ENCODE assay signal across 8 cellular contexts in the genomic region with DNA sequence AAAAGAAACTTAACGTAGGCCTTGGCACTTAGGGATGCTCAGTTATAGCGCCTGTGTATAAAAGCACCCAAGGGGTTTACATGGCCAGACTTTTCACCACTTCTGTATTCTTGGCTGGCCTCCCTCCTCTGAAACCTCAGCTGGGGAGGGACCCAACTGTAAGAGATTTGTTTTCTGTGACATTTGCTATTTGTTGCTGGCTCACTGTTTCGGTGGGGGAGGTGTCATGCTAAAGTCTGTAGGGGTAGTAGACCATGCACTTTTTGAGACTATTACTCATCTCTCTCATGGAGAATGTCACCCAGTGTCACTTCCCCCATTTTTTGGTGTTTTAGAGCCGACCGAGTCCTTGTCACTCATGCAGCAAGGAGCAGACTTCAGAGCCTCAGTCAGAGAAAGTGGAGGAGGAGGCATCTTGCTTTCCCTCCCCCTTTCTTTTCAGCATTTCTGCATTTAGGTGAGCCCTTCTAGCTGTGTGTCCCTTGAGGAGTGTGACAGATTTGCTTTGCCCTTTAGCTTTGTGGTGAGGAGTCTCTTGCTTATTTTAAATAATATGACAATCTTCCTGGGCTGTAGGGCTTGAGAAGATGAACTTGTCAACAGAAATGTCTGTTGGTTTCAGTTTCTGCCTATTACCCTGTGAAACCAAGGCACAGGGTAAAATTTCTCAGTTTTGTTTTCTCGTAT.
A peak's percentile ranks its signal among the peaks of the same experiment; 100 is the strongest.
DNase-seq lines count a peak whose midpoint lies in the region; ATAC-seq lines count a peak whose summit lies in the region.

No MANE protein-coding gene starts in this region.

- no peak overlapping the region for H4K5ac ChIP-seq in mesendoderm (ENCODE audit: low read length)

- H2BK15ac ChIP-seq in mesendoderm (replicated peaks; ENCODE audit: low read depth), result no peak overlapping the region

- H3K4me2 ChIP-seq in BLaER1 treated with 17β-estradiol and CSF1 and Interleukin-3, amounts not matched to agents 10 nM and 100 nM, result peak overlapping the region; percentile 63 to 88 (median 79)
- H3K4me2 ChIP-seq in mesendoderm (ENCODE audit: low read length), result no peak overlapping the region

- DNase-seq in activated T-cell treated with anti-CD3 and anti-CD28 coated beads for 4 hours, result peak; percentile 14
- DNase-seq in T-helper 9 cell, result no peak
- DNase-seq in mesendoderm, result no peak
- no peak for DNase-seq in cortex of kidney (lab: John Stamatoyannopoulos, UW)

- H3K18ac ChIP-seq in mesendoderm (ENCODE audit: low read length), result no peak overlapping the region

- no peak overlapping the region for H2BK120ac ChIP-seq in mesendoderm (ENCODE audit: low read depth, low read length)

- H4K20me1 ChIP-seq in BLaER1 treated with 17β-estradiol and CSF1 and Interleukin-3, amounts not matched to agents 10 nM and 100 nM, result no peaks in the 10 kb centered on the region

- H3K27ac ChIP-seq in BLaER1 treated with 17β-estradiol and CSF1 and Interleukin-3, amounts not matched to agents 10 nM and 100 nM, result peak overlapping the region in 10 of 11 experiments; percentile 64 to 86 (median 78); a peak in 21 of 22 replicates
- H3K27ac ChIP-seq in skeletal muscle tissue (ENCODE audit: low read depth, low read length), result peak overlapping the region; percentile 13
- H3K27ac ChIP-seq in mesendoderm (ENCODE audit: low read depth, low read length), result no peak overlapping the region

- no peaks in the 10 kb centered on the region for H3K79me1 ChIP-seq in mesendoderm (ENCODE audit: low read length)

- ATAC-seq in GM19438 (IDR thresholded peaks at IDR 0.05; ENCODE audit: low read depth, unreplicated experiment) (peak; percentile 95), HG03457 (IDR thresholded peaks at IDR 0.05; ENCODE audit: unreplicated experiment) (peak; percentile 91)

- H3K56ac ChIP-seq in mesendoderm (ENCODE audit: low read length), result no peak overlapping the region

- H2AK5ac ChIP-seq in mesendoderm (ENCODE audit: low read length), result no peak overlapping the region

- peaks cover 38 to 62% (median 48%) of the 10 kb centered on the region in 10 experiments for H3K4me1 ChIP-seq in BLaER1 treated with 17β-estradiol and CSF1 and Interleukin-3, amounts not matched to agents 10 nM and 100 nM
- H3K4me1 ChIP-seq in skeletal muscle tissue (ENCODE audit: control insufficient read depth in 3 of 3, insufficient read depth in 3 of 3, low read length in 3 of 3) (peaks cover 0 to 8% (median 0%) of the 10 kb centered on the region in 3 donors), mesendoderm (ENCODE audit: control insufficient read depth, low read depth, low read length) (no peaks in the 10 kb centered on the region)

- H2BK5ac ChIP-seq in mesendoderm (ENCODE audit: low read length), result no peak overlapping the region

- peak overlapping the region in 8 of 10 experiments; percentile 3 to 35 (median 22); a peak in 10 of 20 replicates for H3K4me3 ChIP-seq in BLaER1 treated with 17β-estradiol and CSF1 and Interleukin-3, amounts not matched to agents 10 nM and 100 nM
- H3K4me3 ChIP-seq in skeletal muscle tissue (ENCODE audit: low read length in 3 of 3) (no peak overlapping the region), mesendoderm (ENCODE audit: low read length) (no peak overlapping the region)

- H3K27me3 ChIP-seq in BLaER1 treated with 17β-estradiol and CSF1 and Interleukin-3, amounts not matched to agents 10 nM and 100 nM, result no peaks in the 10 kb centered on the region
- no peaks in the 10 kb centered on the region for H3K27me3 ChIP-seq in skeletal muscle tissue (ENCODE audit: control insufficient read depth in 3 of 3, insufficient read depth in 3 of 3, low read length in 3 of 3)
- no peaks in the 10 kb centered on the region for H3K27me3 ChIP-seq in mesendoderm (ENCODE audit: insufficient read depth, low read length, poor library complexity)

- no peak overlapping the region for H3K4ac ChIP-seq in mesendoderm (ENCODE audit: low read depth, low read length)

- no peaks in the 10 kb centered on the region for H3K79me2 ChIP-seq in mesendoderm (ENCODE audit: control insufficient read depth, insufficient read depth, low read length)

- H3K9ac ChIP-seq in BLaER1 treated with 17β-estradiol and CSF1 and Interleukin-3, amounts not matched to agents 10 nM and 100 nM, result peak overlapping the region; percentile 20 to 70 (median 59); a peak in 21 of 22 replicates
- H3K9ac ChIP-seq in skeletal muscle tissue (ENCODE audit: low read depth in 1 of 3, low read length in 3 of 3), result no peak overlapping the region
- H3K9ac ChIP-seq in mesendoderm (ENCODE audit: low read length), result no peak overlapping the region

- peaks cover 0 to 7% (median 0%) of the 10 kb centered on the region in 11 experiments; a peak in 1 of 22 replicates for H3K36me3 ChIP-seq in BLaER1 treated with 17β-estradiol and CSF1 and Interleukin-3, amounts not matched to agents 10 nM and 100 nM
- H3K36me3 ChIP-seq in skeletal muscle tissue (ENCODE audit: control insufficient read depth in 3 of 3, insufficient read depth in 3 of 3, low read length in 3 of 3), result no peaks in the 10 kb centered on the region
- no peaks in the 10 kb centered on the region for H3K36me3 ChIP-seq in mesendoderm (ENCODE audit: control insufficient read depth, insufficient read depth, low read length)

- H4K8ac ChIP-seq in mesendoderm (ENCODE audit: low read depth, low read length), result no peak overlapping the region

- H3K9me3 ChIP-seq in BLaER1 treated with 17β-estradiol and CSF1 and Interleukin-3, amounts not matched to agents 10 nM and 100 nM (replicated peaks in 1 of 11), result peaks cover 13 to 18% (median 14%) of the 10 kb centered on the region in 11 experiments
- H3K9me3 ChIP-seq in skeletal muscle tissue (ENCODE audit: control insufficient read depth in 3 of 3, low read length in 3 of 3), result no peaks in the 10 kb centered on the region

- WGBS in mesendoderm (ENCODE audit: extremely low coverage, insufficient coverage, low lambda C conversion rate), result no CpG with 5 or more reads among the region's 6 CpGs

- H3K23ac ChIP-seq in mesendoderm (ENCODE audit: low read length), result no peak overlapping the region

Comparison
In these comparisons a context has a peak if more than half of its experiments do, and no peak if none do; other contexts are left out.
1. H3K4me3 ChIP-seq: peak in BLaER1 treated with 17β-estradiol and CSF1 and Interleukin-3, amounts not matched to agents 10 nM and 100 nM (8 of 10); none in skeletal muscle tissue (0 of 3) and mesendoderm (single experiment).
2. H3K9ac ChIP-seq: peak in BLaER1 treated with 17β-estradiol and CSF1 and Interleukin-3, amounts not matched to agents 10 nM and 100 nM (11 of 11); none in skeletal muscle tissue (0 of 3) and mesendoderm (single experiment).